15 cellular contexts compared by ENCODE assay signal in the genomic region with DNA sequence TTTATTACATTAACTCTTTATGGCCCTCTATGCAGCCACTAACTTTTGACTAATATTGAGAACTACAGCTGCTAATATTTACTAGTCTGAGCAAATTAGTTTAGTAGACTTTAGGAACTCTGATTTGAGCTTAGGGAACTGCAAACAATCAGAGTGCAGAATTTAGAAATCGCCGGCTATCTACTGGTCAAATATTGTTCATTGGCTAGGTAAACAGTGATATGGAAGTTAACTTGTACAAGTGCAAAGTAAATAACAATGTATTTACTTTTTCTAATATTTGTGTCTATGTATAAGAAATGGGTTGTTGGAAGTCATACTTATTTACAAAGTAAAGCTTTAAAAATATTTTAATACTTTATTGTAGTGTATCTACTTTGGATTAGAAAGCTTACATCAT.
DNase-seq lines count a peak whose midpoint lies in the region; ATAC-seq and TF ChIP-seq lines count a peak whose summit lies in the region.
"Had no signal": no experiment of that assay in that cellular context is flagged by ENCODE, and none has a peak within 500 bp of the region (broad histone marks: within the 10 kb centered on the region; RNA-seq: fewer than 3 reads in every experiment).

No MANE protein-coding gene starts in this region.

- no peaks in the 10 kb centered on the region for H3K9me3 ChIP-seq in right lobe of liver
- H3K9me3 ChIP-seq: BLaER1 treated with 17β-estradiol and CSF1 and Interleukin-3, amounts not matched to agents 10 nM and 100 nM had no signal

- H3K27me3 Mint-ChIP-seq in stimulated activated memory B cell treated with anti-CD40 and anti-IgM and Interleukin-4, amounts not matched to agents 10 μg/mL and 1 μg/mL and 100 μg/mL, for 72 hours, result no peaks in the 10 kb centered on the region
- H3K27me3 Mint-ChIP-seq in osteocyte (ENCODE audit: unreplicated experiment), result peaks cover 9% of the 10 kb centered on the region
- H3K27me3 Mint-ChIP-seq: CD4-positive, CD25-positive, alpha-beta regulatory T cell had no signal

- no peak overlapping the region for H3K4me3 Mint-ChIP-seq in stimulated activated memory B cell treated with anti-CD40 and anti-IgM and Interleukin-4, amounts not matched to agents 10 μg/mL and 1 μg/mL and 100 μg/mL, for 72 hours
- no peak overlapping the region for H3K4me3 Mint-ChIP-seq in osteocyte (ENCODE audit: unreplicated experiment)

- no peak overlapping the region for H3K27ac Mint-ChIP-seq in stimulated activated memory B cell treated with anti-CD40 and anti-IgM and Interleukin-4, amounts not matched to agents 10 μg/mL and 1 μg/mL and 100 μg/mL, for 72 hours
- H3K27ac Mint-ChIP-seq in osteocyte (ENCODE audit: unreplicated experiment), result no peak overlapping the region
- H3K27ac Mint-ChIP-seq: CD4-positive, CD25-positive, alpha-beta regulatory T cell had no signal

- no peaks in the 10 kb centered on the region for H3K36me3 Mint-ChIP-seq in stimulated activated memory B cell treated with anti-CD40 and anti-IgM and Interleukin-4, amounts not matched to agents 10 μg/mL and 1 μg/mL and 100 μg/mL, for 72 hours
- no peaks in the 10 kb centered on the region for H3K36me3 Mint-ChIP-seq in osteocyte (ENCODE audit: unreplicated experiment)

- no peaks in the 10 kb centered on the region for H3K36me3 ChIP-seq in right lobe of liver
- H3K36me3 ChIP-seq: BLaER1 treated with 17β-estradiol and CSF1 and Interleukin-3, amounts not matched to agents 10 nM and 100 nM had no signal

- H3K27ac ChIP-seq in right lobe of liver, result no peak overlapping the region
- H3K27ac ChIP-seq: BLaER1 treated with 17β-estradiol and CSF1 and Interleukin-3, amounts not matched to agents 10 nM and 100 nM; GM23248; HL-60 had no signal

- TF ChIP-seq POLR2A in right lobe of liver (IDR thresholded peaks at IDR 0.05), result no peak

- H3K4me1 Mint-ChIP-seq in stimulated activated memory B cell treated with anti-CD40 and anti-IgM and Interleukin-4, amounts not matched to agents 10 μg/mL and 1 μg/mL and 100 μg/mL, for 72 hours, result peaks cover 17% of the 10 kb centered on the region
- H3K4me1 Mint-ChIP-seq in osteocyte (ENCODE audit: unreplicated experiment), result no peaks in the 10 kb centered on the region

- peaks cover 0 to 9% (median 0%) of the 10 kb centered on the region in 4 donors for H3K4me1 ChIP-seq in right lobe of liver

- intact Hi-C loops in left colon (cut with DNase I, micrococcal nuclease) (no loop called here), right lobe of liver (cut with DNase I) (no loop called here)

- H3K27me3 ChIP-seq in right lobe of liver, result peaks cover 0 to 9% of the 10 kb centered on the region in 2 donors
- H3K27me3 ChIP-seq: BLaER1 treated with 17β-estradiol and CSF1 and Interleukin-3, amounts not matched to agents 10 nM and 100 nM had no signal

- DNase-seq in NCI-H510A treated with DMSO at 0.1 percent for 48 hours (lab: John Stamatoyannopoulos, UW) (peak; percentile 28), NCI-H510A (lab: John Stamatoyannopoulos, UW) (no peak), left colon (no peak), right lobe of liver (no peak), SHP77 treated with DMSO at 0.1 percent for 48 hours (lab: John Stamatoyannopoulos, UW) (no peak), osteocyte (ENCODE audit: extremely low spot score, unreplicated experiment) (no peak)
- DNase-seq: 8988T; CD4-positive, CD25-positive, alpha-beta regulatory T cell; DMS79; GM23248 had no signal

- WGBS in right lobe of liver (ENCODE audit: insufficient coverage, low coverage, low lambda C conversion rate, missing lambda C conversion rate), result 34% methylated on average over 2 of the region's 2 CpGs

- peak; percentile 24 for ATAC-seq in left colon
- peak; percentile 52 to 76 (median 68) for ATAC-seq in right lobe of liver
- no peak for ATAC-seq in stimulated activated memory B cell treated with anti-CD40 and anti-IgM and Interleukin-4, amounts not matched to agents 10 μg/mL and 1 μg/mL and 100 μg/mL, for 72 hours
- ATAC-seq: GM12878, HCT116 had no signal

- no peak overlapping the region for H3K4me3 ChIP-seq in right lobe of liver
- H3K4me3 ChIP-seq: BLaER1 treated with 17β-estradiol and CSF1 and Interleukin-3, amounts not matched to agents 10 nM and 100 nM; GM12878; GM23248 had no signal

- H3K9me3 Mint-ChIP-seq in stimulated activated memory B cell treated with anti-CD40 and anti-IgM and Interleukin-4, amounts not matched to agents 10 μg/mL and 1 μg/mL and 100 μg/mL, for 72 hours, result no peaks in the 10 kb centered on the region
- no peaks in the 10 kb centered on the region for H3K9me3 Mint-ChIP-seq in osteocyte (ENCODE audit: unreplicated experiment)

- TF ChIP-seq CTCF in right lobe of liver (IDR thresholded peaks at IDR 0.05) (no peak), osteocyte (IDR thresholded peaks at IDR 0.05) (no peak)
